ENCODE assay signal across 28 cellular contexts in genomic region chr1:37135032-37135431, GRCh38.
"Had no signal": no experiment of that assay in that cellular context is flagged by ENCODE, and none has a peak within 500 bp of the region (broad histone marks: within the 10 kb centered on the region; RNA-seq: fewer than 3 reads in every experiment).

No MANE protein-coding gene starts in this region.

- DNase-seq: natural killer cell; occipital lobe; ovary; posterior cingulate gyrus; psoas muscle; right cardiac atrium; right lobe of liver; sigmoid colon; small intestine; stimulated activated CD4-positive, alpha-beta T cell treated with anti-CD3 and anti-CD28 coated beads, Interleukin-15, amount 100 ng/mL, for 24 hours; stimulated activated CD4-positive, alpha-beta T cell treated with anti-CD3 and anti-CD28 coated beads, Interleukin-4, amount 100 ng/mL, for 1 hour; stimulated activated CD4-positive, alpha-beta T cell treated with anti-CD3 and anti-CD28 coated beads, Interleukin-4, amount 100 ng/mL, for 4 hours; stimulated activated CD8-positive, alpha-beta memory T cell treated with anti-CD3 and anti-CD28 coated beads, Interleukin-4, amount 100 ng/mL, for 48 hours; stimulated activated naive B cell treated with anti-CD40 and anti-IgM and Interleukin-4, amounts not matched to agents 10 μg/mL and 1 μg/mL and 100 μg/mL, for 72 hours; stimulated activated naive CD4-positive, alpha-beta T cell treated with Interleukin-2 at 50 U/mL for 16 hours; stomach; thyroid gland; trophoblast cell; upper lobe of left lung had no signal

- H3K9me3 Mint-ChIP-seq: natural killer cell; nephron; neural progenitor cell; stimulated activated naive CD8-positive, alpha-beta T cell treated with anti-CD3 and anti-CD28 coated beads, Interleukin-15, Interleukin-2, amounts not matched to agents 100 ng/mL and 50 ng/mL, for 24 hours had no signal

- H3K4me2 ChIP-seq: neural progenitor cell had no signal

- H3K4me1 Mint-ChIP-seq: natural killer cell, nephron had no signal

- H3K27ac Mint-ChIP-seq: natural killer cell; nephron; neural progenitor cell; progenitor cell of endocrine pancreas; stimulated activated naive B cell treated with anti-CD40 and anti-IgM and Interleukin-4, amounts not matched to agents 10 μg/mL and 1 μg/mL and 100 μg/mL, for 72 hours; stimulated activated naive CD8-positive, alpha-beta T cell treated with anti-CD3 and anti-CD28 coated beads, Interleukin-15, Interleukin-2, amounts not matched to agents 100 ng/mL and 50 ng/mL, for 24 hours had no signal

- H3K4me3 ChIP-seq: neural progenitor cell, ovary, psoas muscle, right lobe of liver, sigmoid colon, stomach, thoracic aorta, thyroid gland, tibial nerve, upper lobe of left lung, vagina had no signal

- ATAC-seq: natural killer cell, right cardiac atrium, right lobe of liver had no signal

- H3K79me2 ChIP-seq: parathyroid adenoma had no signal

- H3K9me3 ChIP-seq: ovary, psoas muscle, right lobe of liver, sigmoid colon, stomach, thoracic aorta, thyroid gland, tibial nerve, upper lobe of left lung, vagina had no signal

- H2AFZ ChIP-seq: neural progenitor cell, parathyroid adenoma had no signal

- H3K4me1 ChIP-seq: neural progenitor cell, parathyroid adenoma, psoas muscle, right lobe of liver, sigmoid colon, stomach, thyroid gland, upper lobe of left lung, vagina had no signal

- H3K36me3 ChIP-seq: neural progenitor cell, ovary, right lobe of liver, sigmoid colon, stomach, thoracic aorta, thyroid gland, tibial nerve, upper lobe of left lung, vagina had no signal

- H3K4me3 Mint-ChIP-seq: natural killer cell; nephron; neural progenitor cell; stimulated activated naive B cell treated with anti-CD40 and anti-IgM and Interleukin-4, amounts not matched to agents 10 μg/mL and 1 μg/mL and 100 μg/mL, for 72 hours; stimulated activated naive CD8-positive, alpha-beta T cell treated with anti-CD3 and anti-CD28 coated beads, Interleukin-15, Interleukin-2, amounts not matched to agents 100 ng/mL and 50 ng/mL, for 24 hours had no signal

- H3K9ac ChIP-seq: neural progenitor cell, parathyroid adenoma had no signal

- H3K27me3 ChIP-seq: ovary, thyroid gland, tibial nerve, upper lobe of left lung, vagina had no signal

- H3K27ac ChIP-seq: neural progenitor cell, ovary, parathyroid adenoma, psoas muscle, right lobe of liver, sigmoid colon, stomach, thoracic aorta, thyroid gland, upper lobe of left lung, vagina had no signal

- FAIRE-seq: small intestine, urothelium cell line had no signal

- H3K36me3 Mint-ChIP-seq: natural killer cell; neural progenitor cell; stimulated activated naive B cell treated with anti-CD40 and anti-IgM and Interleukin-4, amounts not matched to agents 10 μg/mL and 1 μg/mL and 100 μg/mL, for 72 hours had no signal
